ENCODE assay signal across 9 cellular contexts in genomic region chr2:68317971-68318685, GRCh38. TPM values are rescaled to one million over a fixed set of nuclear protein-coding genes. Genes with fewer than 3 reads are reported as not detected.
A peak's percentile ranks its signal among the peaks of the same experiment; 100 is the strongest.
DNase-seq lines count a peak whose midpoint lies in the region; ATAC-seq and TF ChIP-seq lines count a peak whose summit lies in the region.
"Had no signal": no experiment of that assay in that cellular context is flagged by ENCODE, and none has a peak within 500 bp of the region (broad histone marks: within the 10 kb centered on the region; RNA-seq: fewer than 3 reads in every experiment).

No MANE protein-coding gene starts in this region.

- H3K4me3 ChIP-seq in NT2/D1 (ENCODE audit: insufficient read length, low read depth) (peak overlapping the region; percentile 62), esophagus (ENCODE audit: low read depth in 1 of 2, low read length in 2 of 2) (peak overlapping the region; percentile 48 to 62), neural cell (ENCODE audit: low read length) (peak overlapping the region; percentile 73)

- no peak for TF ChIP-seq CTCF in neural cell (IDR thresholded peaks at IDR 0.05; ENCODE audit: poor library complexity, severe bottlenecking)

- H3K4me2 ChIP-seq in neural cell (ENCODE audit: low read length): peak overlapping the region; percentile 42

- H3K9me3 ChIP-seq in NT2/D1 (ENCODE audit: insufficient read depth, low read length) (no peaks in the 10 kb centered on the region), esophagus (ENCODE audit: control insufficient read depth in 2 of 2, insufficient read depth in 1 of 2, low read depth in 1 of 2, low read length in 1 of 2) (no peaks in the 10 kb centered on the region), neural cell (ENCODE audit: low read length) (no peaks in the 10 kb centered on the region)

- H3K4me1 ChIP-seq in NT2/D1 (ENCODE audit: insufficient read depth, insufficient read length) (no peaks in the 10 kb centered on the region), esophagus (ENCODE audit: control insufficient read depth in 2 of 2, insufficient read depth in 2 of 2, low read length in 1 of 2) (peaks cover 4 to 9% of the 10 kb centered on the region in 2 donors)

- H3K27me3 ChIP-seq in NT2/D1 (ENCODE audit: insufficient read depth, insufficient read length): peaks cover 44% of the 10 kb centered on the region
- peaks cover 0 to 5% of the 10 kb centered on the region in 2 donors for H3K27me3 ChIP-seq in esophagus (ENCODE audit: control insufficient read depth in 1 of 2, insufficient read depth in 2 of 2, low read length in 2 of 2)
- H3K27me3 ChIP-seq in neural cell (ENCODE audit: insufficient read depth, low read depth, low read length): peaks cover 34% of the 10 kb centered on the region

- WGBS in esophagus, 2 donors: 41 to 56% methylated on average over 14 of the region's 14 CpGs

- no peaks in the 10 kb centered on the region for H3F3A ChIP-seq in neural cell (ENCODE audit: insufficient read depth, low read length, poor library complexity, severe bottlenecking)

- no peaks in the 10 kb centered on the region for H4K20me1 ChIP-seq in neural cell (ENCODE audit: insufficient read depth)

- no peak for TF ChIP-seq EP300 in neural cell (conservative IDR thresholded peaks at IDR 0.05; ENCODE audit: poor library complexity, severe bottlenecking)

- H3K27ac ChIP-seq in esophagus (ENCODE audit: low read depth in 2 of 2, low read length in 1 of 2) (peak overlapping the region; percentile 40 to 66), neural cell (ENCODE audit: low read length) (peak overlapping the region; percentile 66)

- no peak for ATAC-seq in HG03439 (IDR thresholded peaks at IDR 0.05; ENCODE audit: unreplicated experiment)
- ATAC-seq in HG03175 (IDR thresholded peaks at IDR 0.05; ENCODE audit: unreplicated experiment): no peak
- no peak for ATAC-seq in HG02870 (IDR thresholded peaks at IDR 0.05; ENCODE audit: unreplicated experiment)

- H3K36me3 ChIP-seq in NT2/D1 (ENCODE audit: insufficient read depth, insufficient read length, low read length) (no peaks in the 10 kb centered on the region), esophagus (ENCODE audit: control insufficient read depth in 2 of 2, insufficient read depth in 2 of 2, low read length in 1 of 2) (peaks cover 0 to 2% of the 10 kb centered on the region in 2 donors), neural cell (ENCODE audit: insufficient read depth, low read length) (no peaks in the 10 kb centered on the region)

- H3K79me2 ChIP-seq in neural cell (replicated peaks; ENCODE audit: insufficient read depth, low read length): no peaks in the 10 kb centered on the region

- DNase-seq in AG08395 (ENCODE audit: low spot score) (peak; percentile 10), NT2/D1 (ENCODE audit: low read depth, low spot score) (no peak), NCI-H345 treated with DMSO at 0.1 percent for 48 hours (lab: John Stamatoyannopoulos, UW; ENCODE audit: unreplicated experiment) (no peak)
- DNase-seq: T1000 had no signal

- no peaks in the 10 kb centered on the region for H3K9me2 ChIP-seq in neural cell (ENCODE audit: insufficient read depth, low read length)

- no peak for TF ChIP-seq RAD21 in neural cell (conservative IDR thresholded peaks at IDR 0.05)

- peak overlapping the region; percentile 51 for H2AFZ ChIP-seq in neural cell (ENCODE audit: low read depth, low read length)

- H3K9ac ChIP-seq in NT2/D1 (ENCODE audit: insufficient read length, low read depth) (peak overlapping the region; percentile 51), neural cell (ENCODE audit: low read length) (peak overlapping the region; percentile 68)

TF ChIP-seq in neural cell, 6 proteins besides CTCF, POLR2A, EP300 and RAD21:
- no peak for TF ChIP-seq POLR2AphosphoS5 (IDR thresholded peaks at IDR 0.05)
- no peak for TF ChIP-seq MXI1 (conservative IDR thresholded peaks at IDR 0.05; ENCODE audit: poor library complexity, severe bottlenecking)
- no peak for TF ChIP-seq SMC3 (conservative IDR thresholded peaks at IDR 0.05; ENCODE audit: poor library complexity)
- no peak for TF ChIP-seq EZH2 (IDR thresholded peaks at IDR 0.05; ENCODE audit: borderline replicate concordance, insufficient read depth, low read length, poor library complexity, severe bottlenecking)
- no peak for TF ChIP-seq REST (IDR thresholded peaks at IDR 0.05; ENCODE audit: borderline replicate concordance)
- TF ChIP-seq TAF1 (IDR thresholded peaks at IDR 0.05; ENCODE audit: low read depth): no peak

RNA-seq across cellular contexts. Expression of gene CNRIP1, which starts 1.6 kb away (rescaled TPM):
- polyA plus RNA-seq in esophagus (1 to 10 TPM; 2.1 to 3.8 TPM), neural cell (26.7 and 28.2 TPM in 2 replicates)
- 13.1 and 17.0 TPM in 2 replicates for polyA minus RNA-seq in neural cell

RNA-seq across cellular contexts. Expression of gene PLEK, which starts 47.0 kb away (rescaled TPM):
- 1 to 10 TPM; 1.2 to 1.4 TPM for polyA plus RNA-seq in esophagus
- 0.07 and 0.10 TPM in 2 replicates for polyA plus RNA-seq in neural cell
- 0.23 TPM in 1 of 2 replicates, not detected in the other for polyA minus RNA-seq in neural cell
